ENCODE assay signal across 21 cellular contexts in genomic region chr5:139845846-139846681, GRCh38. TPM values are rescaled to one million over a fixed set of nuclear protein-coding genes. Genes with fewer than 3 reads are reported as not detected.
DNase-seq lines count a peak whose midpoint lies in the region; ATAC-seq, FAIRE-seq and TF ChIP-seq lines count a peak whose summit lies in the region.
"Had no signal": no experiment of that assay in that cellular context is flagged by ENCODE, and none has a peak within 500 bp of the region (broad histone marks: within the 10 kb centered on the region; RNA-seq: fewer than 3 reads in every experiment).

No MANE protein-coding gene starts in this region.

- H3K27me3 Mint-ChIP-seq in CD4-positive, alpha-beta T cell = peaks cover 38% of the 10 kb centered on the region

- H3K4me1 ChIP-seq in kidney (ENCODE audit: control insufficient read depth in 1 of 2, insufficient read depth in 1 of 2, low read depth in 1 of 2, low read length in 2 of 2) (peaks cover 0 to 7% of the 10 kb centered on the region in 2 donors), pancreas (peaks cover 0 to 4% (median 0%) of the 10 kb centered on the region in 3 donors)

- ATAC-seq in CD4-positive, alpha-beta T cell (ENCODE audit: poor library complexity) = no peak
- ATAC-seq in pancreas = peak; percentile 51 to 68 (median 56)
- no peak for ATAC-seq in GM19395 (IDR thresholded peaks at IDR 0.05; ENCODE audit: unreplicated experiment)
- ATAC-seq in HG02798 (IDR thresholded peaks at IDR 0.05; ENCODE audit: poor library complexity, unreplicated experiment) = no peak
- no peak for ATAC-seq in HG03342 (IDR thresholded peaks at IDR 0.05; ENCODE audit: unreplicated experiment)
- ATAC-seq: lower lobe of right lung had no signal

- peak overlapping the region; percentile 43 for H3K4me3 Mint-ChIP-seq in CD4-positive, alpha-beta T cell
- H3K4me3 Mint-ChIP-seq: activated T-cell treated with anti-CD3 and anti-CD28 coated beads, Interleukin-2, amount 50 U/mL, for 24 hours had no signal

- no peak overlapping the region for H3K4me3 ChIP-seq in kidney (ENCODE audit: low read length in 2 of 2)
- no peak overlapping the region for H3K4me3 ChIP-seq in pancreas
- H3K4me3 ChIP-seq: lower lobe of right lung, sigmoid colon, SK-N-MC had no signal

- no peaks in the 10 kb centered on the region for H3K36me3 ChIP-seq in kidney (ENCODE audit: control insufficient read depth in 1 of 2, insufficient read depth in 2 of 2, low read length in 2 of 2)
- H3K36me3 ChIP-seq in pancreas = no peaks in the 10 kb centered on the region
- H3K36me3 ChIP-seq: lower lobe of right lung, sigmoid colon had no signal

- peaks cover 21% of the 10 kb centered on the region for H3K27me3 ChIP-seq in CD4-positive, alpha-beta T cell (ENCODE audit: control insufficient read depth, insufficient read depth, low read length)
- no peaks in the 10 kb centered on the region for H3K27me3 ChIP-seq in pancreas

- no peaks in the 10 kb centered on the region for H3K9me3 ChIP-seq in CD4-positive, alpha-beta T cell (ENCODE audit: control insufficient read depth, low read length)
- no peaks in the 10 kb centered on the region for H3K9me3 ChIP-seq in kidney (ENCODE audit: control insufficient read depth in 1 of 2, low read length in 2 of 2)
- no peaks in the 10 kb centered on the region for H3K9me3 ChIP-seq in pancreas
- H3K9me3 ChIP-seq: lower lobe of right lung, sigmoid colon had no signal

- no peaks in the 10 kb centered on the region for H3K36me3 Mint-ChIP-seq in CD4-positive, alpha-beta T cell (ENCODE audit: low read depth)

- intact Hi-C loops in CD4-positive, alpha-beta T cell (cut with DNase I, micrococcal nuclease) = loop anchor here (5.0 to 10.0 kb wide), 4 partner anchors 211 to 551 kb away; partner anchors contain the start of genes CYSTM1 (in 1 of the 2) and MATR3 (in 1 of the 2)
- intact Hi-C loops in kidney (cut with DNase I) = no loop called here
- intact Hi-C loops in pancreas (cut with DNase I) = no loop called here

- no peak for TF ChIP-seq CTCF in CD4-positive, alpha-beta T cell (IDR thresholded peaks at IDR 0.05)
- TF ChIP-seq CTCF in kidney (IDR thresholded peaks at IDR 0.05; ENCODE audit: borderline replicate concordance, extremely low read depth, insufficient read depth) (no peak), pancreas (IDR thresholded peaks at IDR 0.05) (no peak)

- H3K4me1 Mint-ChIP-seq in CD4-positive, alpha-beta T cell (ENCODE audit: low read depth) = peaks cover 23% of the 10 kb centered on the region

- no peak for DNase-seq in CD4-positive, alpha-beta T cell
- DNase-seq in NCI-H526 treated with DMSO at 0.1 percent for 48 hours (lab: John Stamatoyannopoulos, UW) (peak; percentile 85), kidney (peak; percentile 60), pancreas (peak; percentile 39 to 74 (median 68)), NCI-H2029 (lab: John Stamatoyannopoulos, UW) (no peak)
- DNase-seq: activated CD4-positive, alpha-beta T cell treated with anti-CD3 and anti-CD28 coated beads, Interleukin-2, amount 50 U/mL, for 4 hours; activated T-cell treated with anti-CD3 and anti-CD28 coated beads, Interleukin-2, amount 50 U/mL, for 24 hours; lower lobe of right lung; NCI-H187 treated with DMSO at 0.1 percent for 48 hours; NCI-H524 treated with DMSO at 0.1 percent for 48 hours; nephron progenitor cell; OCI-M1; sigmoid colon; stimulated activated CD4-positive, alpha-beta T cell treated with anti-CD3 and anti-CD28 coated beads, Interleukin-4, amount 100 ng/mL, for 24 hours had no signal

- no peak overlapping the region for H3K27ac ChIP-seq in CD4-positive, alpha-beta T cell (ENCODE audit: low read depth, low read length)
- H3K27ac ChIP-seq in kidney (ENCODE audit: low read depth in 2 of 2, low read length in 2 of 2) = no peak overlapping the region
- no peak overlapping the region for H3K27ac ChIP-seq in pancreas
- H3K27ac ChIP-seq: lower lobe of right lung, sigmoid colon, SK-N-MC had no signal

- CTCF ChIA-PET in CD4-positive, alpha-beta T cell (lab: Charles Lee) = interaction anchor here (4.0 kb wide), 1 partner anchor 58 kb away, joined by 16 read pairs; no protein-coding TSS in a partner anchor

- 48 to 51% methylated on average over 18 of the region's 18 CpGs for WGBS in pancreas, 2 donors

- POLR2A ChIA-PET in CD4-positive, alpha-beta T cell (lab: Charles Lee) = no interaction called here

- FAIRE-seq in kidney (lab: Jason Lieb, UNC) (no peak), pancreas (lab: Jason Lieb, UNC) (no peak)
- FAIRE-seq: D721Med, TTC549 had no signal

- no peak overlapping the region for H3K9ac ChIP-seq in kidney (ENCODE audit: low read length in 2 of 2)

- no peak overlapping the region for H3K27ac Mint-ChIP-seq in CD4-positive, alpha-beta T cell
- H3K27ac Mint-ChIP-seq: activated T-cell treated with anti-CD3 and anti-CD28 coated beads, Interleukin-2, amount 50 U/mL, for 24 hours; nephron progenitor cell had no signal

- no peaks in the 10 kb centered on the region for H3K9me3 Mint-ChIP-seq in CD4-positive, alpha-beta T cell
- H3K9me3 Mint-ChIP-seq: activated T-cell treated with anti-CD3 and anti-CD28 coated beads, Interleukin-2, amount 50 U/mL, for 24 hours; central memory CD8-positive, alpha-beta T cell; nephron progenitor cell had no signal

RNA-seq across cellular contexts. Expression of gene PSD2, which starts 50.5 kb away (rescaled TPM):
- under 1 TPM in 1 of 2 experiments, not detected in 1; 0.08 TPM for total RNA-seq in CD4-positive, alpha-beta T cell
- total RNA-seq in kidney = 0.13 TPM
- 0.09 TPM for polyA plus RNA-seq in kidney (ENCODE audit: insufficient read depth, low read depth, low replicate concordance)
- under 1 TPM; 0.06 to 0.66 (median 0.08) TPM for total RNA-seq in pancreas
- under 1 TPM; 0.45 to 0.49 TPM for polyA plus RNA-seq in pancreas
- total RNA-seq: lower lobe of right lung had no signal

Comparison
In these comparisons a context has a peak if more than half of its experiments do, and no peak if none do; other contexts are left out.
1. ATAC-seq: peak in pancreas (4 of 4); none in CD4-positive, alpha-beta T cell (single experiment), GM19395 (single experiment), HG02798 (single experiment) and HG03342 (single experiment).
2. DNase-seq: peak in NCI-H526 treated with DMSO at 0.1 percent for 48 hours (single experiment), kidney (single experiment) and pancreas (6 of 6); none in CD4-positive, alpha-beta T cell (0 of 10) and NCI-H2029 (single experiment).
3. intact Hi-C loops: an anchor here in CD4-positive, alpha-beta T cell (5.0 to 10.0 kb wide); none called in kidney and pancreas.